In the genomic region with DNA sequence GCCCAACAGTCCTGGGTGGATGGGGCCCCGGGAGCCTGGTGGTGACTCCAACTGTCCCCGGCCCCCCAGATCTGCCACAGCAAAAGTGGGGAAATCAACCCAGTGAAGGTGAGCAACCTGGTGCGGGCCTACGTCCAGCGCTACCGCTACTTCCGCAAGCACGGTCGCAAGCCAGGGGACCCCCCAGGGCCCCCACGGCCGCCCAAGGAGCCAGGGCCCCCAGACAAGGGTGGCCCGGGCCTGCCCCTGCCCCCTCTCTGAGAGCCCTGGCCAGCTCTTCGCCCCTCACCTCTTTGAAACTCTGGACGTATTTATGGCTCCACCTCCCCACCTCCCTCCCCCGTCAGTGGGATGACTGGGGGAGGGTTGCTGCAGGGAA, we compare ENCODE assay signal across 19 cellular contexts.
"Had no signal": no experiment of that assay in that cellular context is flagged by ENCODE, and none has a peak within 500 bp of the region (broad histone marks: within the 10 kb centered on the region; RNA-seq: fewer than 3 reads in every experiment).

No MANE protein-coding gene starts in this region.

- H3K4me1 ChIP-seq: adrenal gland, pancreas, upper lobe of right lung had no signal

- H3K27ac ChIP-seq: adrenal gland, cardiac muscle cell, dorsolateral prefrontal cortex, gastroesophageal sphincter, pancreas, thoracic aorta, upper lobe of right lung had no signal

- H3K27ac Mint-ChIP-seq: activated B cell treated with CpG ODN at 0.5 μM for 24 hours; activated CD8-positive, alpha-beta T cell treated with anti-CD3 and anti-CD28 coated beads, Interleukin-2, amount 10 ng/mL, durations not matched to agents 7 days and 5 days had no signal

- ATAC-seq: activated CD8-positive, alpha-beta T cell treated with anti-CD3 and anti-CD28 coated beads, Interleukin-2, amount 10 ng/mL, durations not matched to agents 7 days and 5 days; gastroesophageal sphincter; left lobe of liver; pancreas; upper lobe of right lung had no signal

- H3K9me3 ChIP-seq: adrenal gland, gastroesophageal sphincter, pancreas, thoracic aorta, upper lobe of right lung had no signal

- H3K4me3 Mint-ChIP-seq: activated B cell treated with CpG ODN at 0.5 μM for 24 hours; activated CD8-positive, alpha-beta T cell treated with anti-CD3 and anti-CD28 coated beads, Interleukin-2, amount 10 ng/mL, durations not matched to agents 7 days and 5 days; activated naive CD4-positive, alpha-beta T cell treated with anti-CD3 and anti-CD28 coated beads, Interleukin-2, amount 50 U/mL, for 24 hours had no signal

- H3K27me3 ChIP-seq: adrenal gland, cardiac muscle cell, dorsolateral prefrontal cortex, gastroesophageal sphincter, pancreas, upper lobe of right lung had no signal

- H3K27me3 Mint-ChIP-seq: activated B cell treated with CpG ODN at 0.5 μM for 24 hours; activated naive CD4-positive, alpha-beta T cell treated with anti-CD3 and anti-CD28 coated beads, Interleukin-2, amount 50 U/mL, for 24 hours; naive B cell had no signal

- DNase-seq: activated B cell treated with CpG ODN at 0.5 μM for 24 hours; activated CD4-positive, alpha-beta T cell treated with anti-CD3 and anti-CD28 coated beads for 48 hours; activated CD8-positive, alpha-beta memory T cell treated with anti-CD3 and anti-CD28 coated beads, Interleukin-2, amount 50 U/mL, for 4 hours; activated CD8-positive, alpha-beta T cell treated with anti-CD3 and anti-CD28 coated beads, Interleukin-2, amount 10 ng/mL, durations not matched to agents 7 days and 5 days; activated effector memory CD4-positive, alpha-beta T cell treated with anti-CD3 and anti-CD28 coated beads, Interleukin-2, amount 50 U/mL, for 16 hours; activated T-cell treated with anti-CD3 and anti-CD28 coated beads, Interleukin-2, amount 50 U/mL, for 48 hours; dorsolateral prefrontal cortex; islet precursor cell; naive B cell; stimulated activated CD4-positive, alpha-beta T cell treated with anti-CD3 and anti-CD28 coated beads, Interleukin-1b, Interleukin-23, amount 100 ng/mL, for 48 hours; T-helper 2 cell; upper lobe of right lung had no signal

- H3K4me3 ChIP-seq: adrenal gland, cardiac muscle cell, dorsolateral prefrontal cortex, gastroesophageal sphincter, pancreas, thoracic aorta, upper lobe of right lung had no signal

- H3K9me3 Mint-ChIP-seq: activated B cell treated with CpG ODN at 0.5 μM for 24 hours; activated naive CD4-positive, alpha-beta T cell treated with anti-CD3 and anti-CD28 coated beads, Interleukin-2, amount 50 U/mL, for 24 hours; naive B cell had no signal
